16 cellular contexts compared by ENCODE assay signal in the genomic region with DNA sequence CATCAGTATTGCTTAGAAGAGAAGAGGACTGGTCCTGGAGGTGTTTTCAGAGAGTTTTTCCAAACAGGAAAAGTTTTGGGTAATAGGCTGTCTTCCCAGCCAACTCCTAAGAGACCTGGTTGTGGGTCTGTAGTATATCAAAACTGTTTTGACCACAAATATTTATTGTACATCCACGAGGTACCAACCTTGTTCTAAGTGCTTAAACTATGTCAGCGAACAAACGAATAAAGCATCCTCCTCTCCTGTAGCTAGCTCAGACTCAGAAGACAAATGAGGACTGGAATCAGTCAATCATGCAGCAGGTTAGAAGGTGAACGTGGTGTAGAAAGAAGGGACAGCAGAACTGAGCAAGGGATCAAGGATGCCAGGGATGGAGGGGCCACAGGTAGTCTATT.
A peak's percentile ranks its signal among the peaks of the same experiment; 100 is the strongest.
DNase-seq lines count a peak whose midpoint lies in the region; ATAC-seq and TF ChIP-seq lines count a peak whose summit lies in the region.
"Had no signal": no experiment of that assay in that cellular context is flagged by ENCODE, and none has a peak within 500 bp of the region (broad histone marks: within the 10 kb centered on the region; RNA-seq: fewer than 3 reads in every experiment).

No MANE protein-coding gene starts in this region.

- WGBS in esophagus muscularis mucosa = 50% methylated on average over 4 of the region's 4 CpGs
- WGBS in lower leg skin, 2 donors = 44 to 56% methylated on average over 4 of the region's 4 CpGs

- H3K27ac ChIP-seq in esophagus muscularis mucosa (replicated peaks in 1 of 4) = no peak overlapping the region
- H3K27ac ChIP-seq in caudate nucleus (ENCODE audit: low read depth, low read length) = no peak overlapping the region

- H3K27me3 Mint-ChIP-seq in stimulated activated naive CD8-positive, alpha-beta T cell treated with anti-CD3 and anti-CD28 coated beads, Interleukin-15, Interleukin-2, amounts not matched to agents 100 ng/mL and 50 ng/mL, for 24 hours = no peaks in the 10 kb centered on the region
- H3K27me3 Mint-ChIP-seq in T-helper 17 cell = no peaks in the 10 kb centered on the region

- no peak for ATAC-seq in stimulated activated naive CD8-positive, alpha-beta T cell treated with anti-CD3 and anti-CD28 coated beads, Interleukin-15, Interleukin-2, amounts not matched to agents 100 U/mL and 50 U/mL, for 24 hours
- peak; percentile 42 for ATAC-seq in T-helper 17 cell

- H3K4me1 ChIP-seq in esophagus muscularis mucosa = no peaks in the 10 kb centered on the region
- H3K4me1 ChIP-seq: HAP-1 had no signal

- DNase-seq in stimulated activated naive CD8-positive, alpha-beta T cell treated with anti-CD3 and anti-CD28 coated beads, Interleukin-15, Interleukin-2, amounts not matched to agents 100 U/mL and 50 U/mL, for 24 hours = no peak
- DNase-seq in T-helper 17 cell (no peak), esophagus muscularis mucosa (ENCODE audit: extremely low spot score) (peak; percentile 82), caudate nucleus (lab: John Stamatoyannopoulos, UW) (no peak), globus pallidus (ENCODE audit: low spot score) (no peak), lower leg skin (ENCODE audit: low spot score in 2 of 2) (no peak), cortex of kidney (lab: John Stamatoyannopoulos, UW) (no peak)
- DNase-seq: AML-193; DMS53; effector CD8-positive, alpha-beta T cell; kidney; NCI-H446 treated with DMSO at 0.1 percent for 48 hours; occipital lobe; SHP77 treated with DMSO at 0.1 percent for 48 hours had no signal

- intact Hi-C loops in esophagus muscularis mucosa (cut with DNase I) = no loop called here
- intact Hi-C loops in lower leg skin (cut with DNase I; ENCODE audit: low total_unique reads) = no loop called here

- peaks cover 14% of the 10 kb centered on the region for H3K4me1 Mint-ChIP-seq in stimulated activated naive CD8-positive, alpha-beta T cell treated with anti-CD3 and anti-CD28 coated beads, Interleukin-15, Interleukin-2, amounts not matched to agents 100 ng/mL and 50 ng/mL, for 24 hours (ENCODE audit: low read depth)
- peaks cover 26% of the 10 kb centered on the region for H3K4me1 Mint-ChIP-seq in T-helper 17 cell

- peak overlapping the region; percentile 78 for H3K4me3 Mint-ChIP-seq in stimulated activated naive CD8-positive, alpha-beta T cell treated with anti-CD3 and anti-CD28 coated beads, Interleukin-15, Interleukin-2, amounts not matched to agents 100 ng/mL and 50 ng/mL, for 24 hours
- H3K4me3 Mint-ChIP-seq in T-helper 17 cell = peak overlapping the region; percentile 89

- TF ChIP-seq POLR2A in esophagus muscularis mucosa (IDR thresholded peaks at IDR 0.05; ENCODE audit: low read depth) (no peak), lower leg skin (IDR thresholded peaks at IDR 0.05) (no peak)

- no peak for TF ChIP-seq CTCF in esophagus muscularis mucosa (IDR thresholded peaks at IDR 0.05)
- no peak for TF ChIP-seq CTCF in lower leg skin (IDR thresholded peaks at IDR 0.05)

- H3K4me3 ChIP-seq in esophagus muscularis mucosa (no peak overlapping the region), lower leg skin (ENCODE audit: low read depth, poor library complexity, severe bottlenecking) (no peak overlapping the region)
- H3K4me3 ChIP-seq: HAP-1 had no signal

- H3K36me3 Mint-ChIP-seq in stimulated activated naive CD8-positive, alpha-beta T cell treated with anti-CD3 and anti-CD28 coated beads, Interleukin-15, Interleukin-2, amounts not matched to agents 100 ng/mL and 50 ng/mL, for 24 hours (ENCODE audit: low read depth) = no peaks in the 10 kb centered on the region
- H3K36me3 Mint-ChIP-seq in T-helper 17 cell (ENCODE audit: low read depth) = peaks cover 1% of the 10 kb centered on the region

- H3K27ac Mint-ChIP-seq in stimulated activated naive CD8-positive, alpha-beta T cell treated with anti-CD3 and anti-CD28 coated beads, Interleukin-15, Interleukin-2, amounts not matched to agents 100 ng/mL and 50 ng/mL, for 24 hours = peak overlapping the region; percentile 60
- H3K27ac Mint-ChIP-seq in T-helper 17 cell = peak overlapping the region; percentile 95

- H3K9me3 ChIP-seq in T-helper 17 cell (ENCODE audit: control insufficient read depth, low read length, poor library complexity, severe bottlenecking) (no peaks in the 10 kb centered on the region), esophagus muscularis mucosa (peaks cover 0 to 12% (median 5%) of the 10 kb centered on the region in 4 donors)
- H3K9me3 ChIP-seq: HAP-1 had no signal

- no peaks in the 10 kb centered on the region for H3K36me3 ChIP-seq in esophagus muscularis mucosa
- H3K36me3 ChIP-seq: HAP-1 had no signal

- no peak for TF ChIP-seq EP300 in esophagus muscularis mucosa (IDR thresholded peaks at IDR 0.05)

- H3K9me3 Mint-ChIP-seq in stimulated activated naive CD8-positive, alpha-beta T cell treated with anti-CD3 and anti-CD28 coated beads, Interleukin-15, Interleukin-2, amounts not matched to agents 100 ng/mL and 50 ng/mL, for 24 hours = peaks cover 4% of the 10 kb centered on the region

- peaks cover 0 to 43% (median 0%) of the 10 kb centered on the region in 4 donors for H3K27me3 ChIP-seq in esophagus muscularis mucosa
